ENCODE assay signal across 24 cellular contexts in the genomic region with DNA sequence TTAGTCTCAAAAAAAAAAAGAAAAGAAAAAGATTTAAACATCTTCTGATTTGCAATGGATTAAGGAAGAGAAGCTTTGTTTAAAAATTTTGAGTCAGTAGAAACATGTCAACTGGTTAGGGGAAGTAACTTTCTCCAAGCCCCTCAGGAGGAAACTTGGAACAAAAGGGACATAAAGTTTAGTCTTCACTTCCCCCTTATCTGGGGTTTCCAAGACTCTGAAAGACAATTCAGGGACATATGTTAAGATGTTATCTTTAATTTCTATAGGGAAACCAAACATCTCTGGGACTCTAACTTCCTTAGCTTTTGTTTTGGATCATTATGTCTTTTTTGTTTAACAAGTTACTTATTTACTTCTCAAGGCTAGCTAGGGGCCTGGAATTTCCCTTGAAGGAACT. TPM values are rescaled to one million over a fixed set of nuclear protein-coding genes. Genes with fewer than 3 reads are reported as not detected.
DNase-seq lines count a peak whose midpoint lies in the region; ATAC-seq and TF ChIP-seq lines count a peak whose summit lies in the region.
"Had no signal": no experiment of that assay in that cellular context is flagged by ENCODE, and none has a peak within 500 bp of the region (broad histone marks: within the 10 kb centered on the region; RNA-seq: fewer than 3 reads in every experiment).

No MANE protein-coding gene starts in this region.

- H3K36me3 Mint-ChIP-seq in natural killer cell treated with Interleukin-12 subunit alpha and Interleukin-12 subunit beta and Interleukin-15 and Interleukin-18, amount 100 ng/mL, for 72 hours: no peaks in the 10 kb centered on the region
- H3K36me3 Mint-ChIP-seq in natural killer cell (no peaks in the 10 kb centered on the region), GM23338 (ENCODE audit: low read depth) (no peaks in the 10 kb centered on the region; the same call in 1 of the 3 replicates)

- no peaks in the 10 kb centered on the region for H3K27me3 ChIP-seq in lower lobe of right lung (ENCODE audit: low read depth)
- no peaks in the 10 kb centered on the region for H3K27me3 ChIP-seq in GM23338 (ENCODE audit: insufficient read depth)
- no peaks in the 10 kb centered on the region for H3K27me3 ChIP-seq in effector memory CD4-positive, alpha-beta T cell (replicated peaks; ENCODE audit: control insufficient read depth, insufficient read depth, low read length, poor library complexity, severe bottlenecking)

- H3K27ac Mint-ChIP-seq in natural killer cell treated with Interleukin-12 subunit alpha and Interleukin-12 subunit beta and Interleukin-15 and Interleukin-18, amount 100 ng/mL, for 72 hours: no peak overlapping the region
- H3K27ac Mint-ChIP-seq in natural killer cell: no peak overlapping the region
- H3K27ac Mint-ChIP-seq in GM23338: no peak overlapping the region

- no peak for ATAC-seq in natural killer cell treated with Interleukin-12 subunit alpha and Interleukin-12 subunit beta and Interleukin-15 and Interleukin-18, amount 100 ng/mL, for 72 hours
- no peak for ATAC-seq in natural killer cell
- ATAC-seq in lower lobe of right lung: no peak
- ATAC-seq in GM23338: no peak
- ATAC-seq: HepG2, PC-3 had no signal

- no peak overlapping the region for H3K4me2 ChIP-seq in GM23338

- no peaks in the 10 kb centered on the region for H3K9me3 Mint-ChIP-seq in natural killer cell treated with Interleukin-12 subunit alpha and Interleukin-12 subunit beta and Interleukin-15 and Interleukin-18, amount 100 ng/mL, for 72 hours
- H3K9me3 Mint-ChIP-seq in natural killer cell (no peaks in the 10 kb centered on the region), GM23338 (peaks cover 8% of the 10 kb centered on the region; the same call in 2 of the 3 replicates)
- H3K9me3 Mint-ChIP-seq: CD8-positive, alpha-beta memory T cell had no signal

- H3K4me1 ChIP-seq in lower lobe of right lung (peaks cover 10% of the 10 kb centered on the region), GM23338 (ENCODE audit: insufficient read depth) (peaks cover 14% of the 10 kb centered on the region; the same call in 1 of the 2 replicates)
- H3K4me1 ChIP-seq in effector memory CD4-positive, alpha-beta T cell (ENCODE audit: control insufficient read depth, insufficient read depth, low read length, poor library complexity, severe bottlenecking): peaks cover 8% of the 10 kb centered on the region

- H3K79me2 ChIP-seq in GM23338 (replicated peaks; ENCODE audit: insufficient read depth): peaks cover 3% of the 10 kb centered on the region; the same call in 1 of the 2 replicates

- H3K27ac ChIP-seq in lower lobe of right lung (peak overlapping the region; percentile 43), GM23338 (ENCODE audit: low read depth) (no peak overlapping the region)
- no peak overlapping the region for H3K27ac ChIP-seq in effector memory CD4-positive, alpha-beta T cell (ENCODE audit: insufficient read depth, low read length, poor library complexity, severe bottlenecking)
- H3K27ac ChIP-seq: SK-N-MC had no signal

- DNase-seq in natural killer cell treated with Interleukin-12 subunit alpha and Interleukin-12 subunit beta and Interleukin-15 and Interleukin-18, amount 100 ng/mL, for 72 hours (ENCODE audit: low spot score): peak; percentile 12
- no peak for DNase-seq in natural killer cell
- peak; percentile 57 for DNase-seq in dermis blood vessel endothelial cell
- DNase-seq in lower lobe of right lung: no peak
- no peak for DNase-seq in GM23338 (ENCODE audit: low spot score)
- DNase-seq in effector memory CD4-positive, alpha-beta T cell: no peak
- no peak for DNase-seq in NCI-H2196 treated with DMSO at 0.1 percent for 48 hours (lab: John Stamatoyannopoulos, UW; ENCODE audit: unreplicated experiment)
- DNase-seq in activated CD4-positive, alpha-beta T cell treated with anti-CD3 and anti-CD28 coated beads, Interleukin-2, amount 50 U/mL, for 1 hour: no peak
- DNase-seq: 8988T; C1 segment of cervical spinal cord; Calu3; CD8-positive, alpha-beta memory T cell; GDM1; KG1; NCI-H1417; NCI-H1694 treated with DMSO at 0.1 percent for 48 hours; NCI-H2081 treated with DMSO at 0.1 percent for 48 hours; NCI-H2171 treated with DMSO at 0.1 percent for 48 hours; NCI-H446; NCI-H526; PC-3; SHP77 had no signal

- intact Hi-C loops in natural killer cell (cut with micrococcal nuclease): no loop called here
- intact Hi-C loops in lower lobe of right lung (cut with DNase I): no loop called here

- H3K4me1 Mint-ChIP-seq in natural killer cell treated with Interleukin-12 subunit alpha and Interleukin-12 subunit beta and Interleukin-15 and Interleukin-18, amount 100 ng/mL, for 72 hours (ENCODE audit: low read depth in 2 of 2): peaks cover 9% of the 10 kb centered on the region in 2 donors
- H3K4me1 Mint-ChIP-seq in natural killer cell (peaks cover 12 to 14% of the 10 kb centered on the region in 2 donors), GM23338 (peaks cover 14% of the 10 kb centered on the region)

- no peaks in the 10 kb centered on the region for H4K20me1 ChIP-seq in GM23338 (replicated peaks; ENCODE audit: insufficient read depth)

- no peak overlapping the region for H2AFZ ChIP-seq in GM23338

- H3K9me2 ChIP-seq in GM23338 (ENCODE audit: insufficient read depth): no peaks in the 10 kb centered on the region

- H3K4me3 ChIP-seq in lower lobe of right lung: no peak overlapping the region
- H3K4me3 ChIP-seq in GM23338: no peak overlapping the region
- no peak overlapping the region for H3K4me3 ChIP-seq in effector memory CD4-positive, alpha-beta T cell (ENCODE audit: insufficient read depth, low read depth, low read length, poor library complexity, severe bottlenecking)
- H3K4me3 ChIP-seq: SK-N-MC had no signal

- no peaks in the 10 kb centered on the region for H3K27me3 Mint-ChIP-seq in natural killer cell treated with Interleukin-12 subunit alpha and Interleukin-12 subunit beta and Interleukin-15 and Interleukin-18, amount 100 ng/mL, for 72 hours
- H3K27me3 Mint-ChIP-seq in natural killer cell (ENCODE audit: low read depth in 2 of 2) (no peaks in the 10 kb centered on the region), GM23338 (ENCODE audit: insufficient read depth, low read depth, poor library complexity) (peaks cover 6% of the 10 kb centered on the region)
- H3K27me3 Mint-ChIP-seq: CD8-positive, alpha-beta memory T cell had no signal

- 0 out of 2 replicates have a peak, but pooled peaks cover 10% of the 10 kb centered on the region for H3F3A ChIP-seq in GM23338 (replicated peaks; ENCODE audit: low read depth)

- no peak overlapping the region for H3K4me3 Mint-ChIP-seq in natural killer cell treated with Interleukin-12 subunit alpha and Interleukin-12 subunit beta and Interleukin-15 and Interleukin-18, amount 100 ng/mL, for 72 hours
- H3K4me3 Mint-ChIP-seq in natural killer cell (no peak overlapping the region), GM23338 (no peak overlapping the region)
- H3K4me3 Mint-ChIP-seq: CD8-positive, alpha-beta memory T cell had no signal

- no peaks in the 10 kb centered on the region for H3K36me3 ChIP-seq in lower lobe of right lung
- no peaks in the 10 kb centered on the region; the same call in 1 of the 2 replicates for H3K36me3 ChIP-seq in GM23338 (ENCODE audit: insufficient read depth)
- H3K36me3 ChIP-seq in effector memory CD4-positive, alpha-beta T cell (ENCODE audit: control insufficient read depth, insufficient read depth, low read length): no peaks in the 10 kb centered on the region

- no peak for TF ChIP-seq CTCF in natural killer cell (IDR thresholded peaks at IDR 0.05)
- TF ChIP-seq CTCF in lower lobe of right lung (IDR thresholded peaks at IDR 0.05): no peak
- TF ChIP-seq CTCF in GM23338 (conservative IDR thresholded peaks at IDR 0.05; ENCODE audit: low read depth in 2 of 2): no peak

- no peaks in the 10 kb centered on the region for H3K9me3 ChIP-seq in lower lobe of right lung
- H3K9me3 ChIP-seq in effector memory CD4-positive, alpha-beta T cell (ENCODE audit: control insufficient read depth, low read length): no peaks in the 10 kb centered on the region

TF ChIP-seq in GM23338, 12 proteins besides CTCF, POLR2A, EP300 and RAD21 (continues in another document):
- TF ChIP-seq, protein P1, sequence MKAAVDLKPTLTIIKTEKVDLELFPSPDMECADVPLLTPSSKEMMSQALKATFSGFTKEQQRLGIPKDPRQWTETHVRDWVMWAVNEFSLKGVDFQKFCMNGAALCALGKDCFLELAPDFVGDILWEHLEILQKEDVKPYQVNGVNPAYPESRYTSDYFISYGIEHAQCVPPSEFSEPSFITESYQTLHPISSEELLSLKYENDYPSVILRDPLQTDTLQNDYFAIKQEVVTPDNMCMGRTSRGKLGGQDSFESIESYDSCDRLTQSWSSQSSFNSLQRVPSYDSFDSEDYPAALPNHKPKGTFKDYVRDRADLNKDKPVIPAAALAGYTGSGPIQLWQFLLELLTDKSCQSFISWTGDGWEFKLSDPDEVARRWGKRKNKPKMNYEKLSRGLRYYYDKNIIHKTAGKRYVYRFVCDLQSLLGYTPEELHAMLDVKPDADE (IDR thresholded peaks at IDR 0.05): no peak
- TF ChIP-seq EZH2 (IDR thresholded peaks at IDR 0.05; ENCODE audit: low read depth, unreplicated experiment) (no peak), JUNB (IDR thresholded peaks at IDR 0.05; ENCODE audit: unreplicated experiment) (no peak), ZNF114 (CRISPR knock-in tag; IDR thresholded peaks at IDR 0.05) (no peak), ZNF331 (CRISPR knock-in tag; IDR thresholded peaks at IDR 0.05; ENCODE audit: low read depth) (no peak)

RNA-seq across cellular contexts. Expression of a gene that starts 20.1 kb away (rescaled TPM):
- total RNA-seq in natural killer cell treated with Interleukin-12 subunit alpha and Interleukin-12 subunit beta and Interleukin-15 and Interleukin-18, amount 100 ng/mL, for 72 hours: 10 to 100 TPM; 29.1 to 70.0 TPM
- total RNA-seq in natural killer cell (10 to 100 TPM; 25.7 to 35.4 (median 26.7) TPM), dermis blood vessel endothelial cell (51.8 and 58.0 TPM in 2 replicates), lower lobe of right lung (30.4 TPM)
- total RNA-seq in GM23338 (2014; rRNA removed; shearing (Covaris generic)): 44.5 and 46.5 TPM in 2 replicates
- polyA plus RNA-seq in GM23338 (2016; fragmentation: Nextera tagmentation; extraction: Ambion mirVana): 12.3 and 13.5 TPM in 2 replicates

RNA-seq across cellular contexts. Expression of a gene that starts 30.1 kb away (rescaled TPM):
- total RNA-seq in natural killer cell treated with Interleukin-12 subunit alpha and Interleukin-12 subunit beta and Interleukin-15 and Interleukin-18, amount 100 ng/mL, for 72 hours: 10 to 100 TPM; 53.0 to 83.6 TPM
- total RNA-seq in natural killer cell (10 to 100 TPM; 52.2 to 56.6 (median 54.7) TPM), dermis blood vessel endothelial cell (34.0 and 59.1 TPM in 2 replicates), lower lobe of right lung (68.0 TPM)
- 104 and 118 TPM in 2 replicates for total RNA-seq in GM23338 (2014; rRNA removed; shearing (Covaris generic))
- polyA plus RNA-seq in GM23338 (2016; fragmentation: Nextera tagmentation; extraction: Ambion mirVana): 401 and 463 TPM in 2 replicates

RNA-seq across cellular contexts. Expression of a gene that starts 51.1 kb away (rescaled TPM):
- total RNA-seq in natural killer cell treated with Interleukin-12 subunit alpha and Interleukin-12 subunit beta and Interleukin-15 and Interleukin-18, amount 100 ng/mL, for 72 hours: 1 to 10 TPM; 8.3 to 9.7 TPM
- total RNA-seq in natural killer cell (1 to 10 TPM; 5.8 to 5.9 (median 5.9) TPM), dermis blood vessel endothelial cell (23.7 and 26.0 TPM in 2 replicates), lower lobe of right lung (7.4 TPM)
- 37.9 and 42.3 TPM in 2 replicates for total RNA-seq in GM23338 (2014; rRNA removed; shearing (Covaris generic))
- polyA plus RNA-seq in GM23338 (2016; fragmentation: Nextera tagmentation; extraction: Ambion mirVana): 5.4 and 6.1 TPM in 2 replicates

Comparison
In these comparisons a context has a peak if more than half of its experiments do, and no peak if none do; other contexts are left out.
1. DNase-seq: peak in natural killer cell treated with Interleukin-12 subunit alpha and Interleukin-12 subunit beta and Interleukin-15 and Interleukin-18, amount 100 ng/mL, for 72 hours (single experiment) and dermis blood vessel endothelial cell (single experiment); none in natural killer cell (single experiment), lower lobe of right lung (single experiment), GM23338 (single experiment), effector memory CD4-positive, alpha-beta T cell (0 of 3), NCI-H2196 treated with DMSO at 0.1 percent for 48 hours (single experiment) and activated CD4-positive, alpha-beta T cell treated with anti-CD3 and anti-CD28 coated beads, Interleukin-2, amount 50 U/mL, for 1 hour (single experiment).